In genomic region chr22:36391648-36392047, GRCh38 we compare ENCODE assay signal across 22 cellular contexts. TPM values are rescaled to one million over a fixed set of nuclear protein-coding genes. Genes with fewer than 3 reads are reported as not detected.
A peak's percentile ranks its signal among the peaks of the same experiment; 100 is the strongest.
DNase-seq lines count a peak whose midpoint lies in the region; ATAC-seq and TF ChIP-seq lines count a peak whose summit lies in the region.
"Had no signal": no experiment of that assay in that cellular context is flagged by ENCODE, and none has a peak within 500 bp of the region (broad histone marks: within the 10 kb centered on the region; RNA-seq: fewer than 3 reads in every experiment).

No MANE protein-coding gene starts in this region.

- H3K27me3 Mint-ChIP-seq in brain (peaks cover 2% of the 10 kb centered on the region), neural progenitor cell (ENCODE audit: insufficient read depth, low read depth) (peaks cover 4% of the 10 kb centered on the region)
- H3K27me3 Mint-ChIP-seq in effector memory CD8-positive, alpha-beta T cell: no peaks in the 10 kb centered on the region

- H3K4me1 Mint-ChIP-seq in brain: peaks cover 18% of the 10 kb centered on the region
- peaks cover 17% of the 10 kb centered on the region for H3K4me1 Mint-ChIP-seq in neural progenitor cell
- H3K4me1 Mint-ChIP-seq in effector memory CD8-positive, alpha-beta T cell (ENCODE audit: low read depth in 2 of 2): peaks cover 7 to 10% of the 10 kb centered on the region in 2 donors

- H3K4me3 Mint-ChIP-seq in brain: peak overlapping the region in 4 of 5 experiments; percentile 14 to 83 (median 59)
- H3K4me3 Mint-ChIP-seq in neural progenitor cell: no peak overlapping the region
- no peak overlapping the region for H3K4me3 Mint-ChIP-seq in effector memory CD8-positive, alpha-beta T cell
- H3K4me3 Mint-ChIP-seq: activated naive CD8-positive, alpha-beta T cell treated with anti-CD3 and anti-CD28 coated beads, Interleukin-2, amount 10 ng/mL, durations not matched to agents 7 days and 5 days had no signal

- H3F3A ChIP-seq in DOHH2 (ENCODE audit: control insufficient read depth, insufficient read depth) (peaks cover 6% of the 10 kb centered on the region; the same call in 1 of the 2 replicates), neural progenitor cell (ENCODE audit: low read depth) (peaks cover 20% of the 10 kb centered on the region)

- no peaks in the 10 kb centered on the region for H3K9me2 ChIP-seq in DOHH2 (replicated peaks; ENCODE audit: control insufficient read depth, low read length)

- TF ChIP-seq CTCF in DOHH2 (IDR thresholded peaks at IDR 0.05; ENCODE audit: low read depth, low read length, poor library complexity, severe bottlenecking): no peak
- TF ChIP-seq CTCF in brain (conservative IDR thresholded peaks at IDR 0.05): no peak
- TF ChIP-seq CTCF in neural progenitor cell (IDR thresholded peaks at IDR 0.05): no peak

- H3K9me3 Mint-ChIP-seq in brain: no peaks in the 10 kb centered on the region
- no peaks in the 10 kb centered on the region for H3K9me3 Mint-ChIP-seq in neural progenitor cell
- H3K9me3 Mint-ChIP-seq in effector memory CD8-positive, alpha-beta T cell: no peaks in the 10 kb centered on the region
- H3K9me3 Mint-ChIP-seq: activated naive CD8-positive, alpha-beta T cell treated with anti-CD3 and anti-CD28 coated beads, Interleukin-2, amount 10 ng/mL, durations not matched to agents 7 days and 5 days had no signal

- H3K4me1 ChIP-seq in BLaER1 treated with 17β-estradiol and CSF1 and Interleukin-3, amounts not matched to agents 10 nM and 100 nM: peaks cover 49 to 83% (median 77%) of the 10 kb centered on the region in 10 experiments
- peaks cover 29% of the 10 kb centered on the region for H3K4me1 ChIP-seq in DOHH2 (ENCODE audit: control insufficient read depth, low read length)
- H3K4me1 ChIP-seq in neural progenitor cell: no peaks in the 10 kb centered on the region

- peak overlapping the region in 4 of 5 experiments; percentile 41 to 80 (median 68) for H3K27ac Mint-ChIP-seq in brain
- H3K27ac Mint-ChIP-seq in neural progenitor cell: peak overlapping the region; percentile 61
- no peak overlapping the region for H3K27ac Mint-ChIP-seq in effector memory CD8-positive, alpha-beta T cell
- H3K27ac Mint-ChIP-seq: activated naive CD8-positive, alpha-beta T cell treated with anti-CD3 and anti-CD28 coated beads, Interleukin-2, amount 10 ng/mL, durations not matched to agents 7 days and 5 days had no signal

- peak overlapping the region; percentile 31 to 85 (median 60); a peak in 20 of 22 replicates for H3K4me2 ChIP-seq in BLaER1 treated with 17β-estradiol and CSF1 and Interleukin-3, amounts not matched to agents 10 nM and 100 nM
- H3K4me2 ChIP-seq in DOHH2 (ENCODE audit: low read length) (peak overlapping the region; percentile 22; the same call in 1 of the 2 replicates), neural progenitor cell (no peak overlapping the region)

- no peak for ATAC-seq in effector memory CD8-positive, alpha-beta T cell (replicated peaks)
- ATAC-seq: body of pancreas had no signal

- peaks cover 0 to 5% (median 3%) of the 10 kb centered on the region in 11 experiments; a peak in 15 of 22 replicates for H3K36me3 ChIP-seq in BLaER1 treated with 17β-estradiol and CSF1 and Interleukin-3, amounts not matched to agents 10 nM and 100 nM
- peaks cover 7% of the 10 kb centered on the region for H3K36me3 ChIP-seq in DOHH2 (ENCODE audit: control insufficient read depth, low read length)
- no peaks in the 10 kb centered on the region for H3K36me3 ChIP-seq in neural progenitor cell
- H3K36me3 ChIP-seq: thyroid gland had no signal

- no peak overlapping the region for H2AFZ ChIP-seq in neural progenitor cell (replicated peaks)

- peaks cover 0 to 11% (median 11%) of the 10 kb centered on the region in 11 experiments; a peak in 20 of 22 replicates for H4K20me1 ChIP-seq in BLaER1 treated with 17β-estradiol and CSF1 and Interleukin-3, amounts not matched to agents 10 nM and 100 nM
- H4K20me1 ChIP-seq in DOHH2 (ENCODE audit: control insufficient read depth, insufficient read depth, low read depth, low read length) (no peaks in the 10 kb centered on the region), neural progenitor cell (ENCODE audit: low read depth) (peaks cover 5% of the 10 kb centered on the region)

- no peaks in the 10 kb centered on the region for H3K27me3 ChIP-seq in BLaER1 treated with 17β-estradiol and CSF1 and Interleukin-3, amounts not matched to agents 10 nM and 100 nM
- H3K27me3 ChIP-seq in DOHH2 (ENCODE audit: control insufficient read depth, low read length) (no peaks in the 10 kb centered on the region), neural progenitor cell (no peaks in the 10 kb centered on the region)
- H3K27me3 ChIP-seq: body of pancreas, thyroid gland had no signal

- no peak overlapping the region for H3K4me3 ChIP-seq in BLaER1 treated with 17β-estradiol and CSF1 and Interleukin-3, amounts not matched to agents 10 nM and 100 nM
- no peak overlapping the region for H3K4me3 ChIP-seq in DOHH2 (ENCODE audit: low read length)
- H3K4me3 ChIP-seq in neural progenitor cell: no peak overlapping the region
- H3K4me3 ChIP-seq: body of pancreas, thyroid gland had no signal

- DNase-seq in neural progenitor cell (ENCODE audit: low spot score) (no peak), posterior cingulate gyrus (no peak), DMS153 treated with DMSO at 0.1 percent for 48 hours (lab: John Stamatoyannopoulos, UW; ENCODE audit: unreplicated experiment) (no peak)
- no peak for DNase-seq in effector memory CD8-positive, alpha-beta T cell
- DNase-seq: activated CD4-positive, alpha-beta T cell treated with anti-CD3 and anti-CD28 coated beads, Interleukin-2, amount 50 U/mL, for 1 hour; activated CD8-positive, alpha-beta memory T cell treated with anti-CD3 and anti-CD28 coated beads, Interleukin-2, amount 50 U/mL, for 4 hours; activated naive CD8-positive, alpha-beta T cell treated with anti-CD3 and anti-CD28 coated beads, Interleukin-2, amount 10 ng/mL, durations not matched to agents 7 days and 5 days; body of pancreas; DND-41; glutamatergic neuron; NCI-H1092; NCI-H1930; NCI-H774; nucleus accumbens; retina; SIG-M5; stimulated activated CD4-positive, alpha-beta T cell treated with anti-CD3 and anti-CD28 coated beads, Interleukin-2, amount 100 ng/mL, for 48 hours; stimulated activated naive CD4-positive, alpha-beta T cell treated with Interleukin-2 at 50 U/mL for 16 hours; thyroid gland had no signal

- peaks cover 11% of the 10 kb centered on the region for H3K36me3 Mint-ChIP-seq in brain
- H3K36me3 Mint-ChIP-seq in neural progenitor cell: no peaks in the 10 kb centered on the region
- H3K36me3 Mint-ChIP-seq in effector memory CD8-positive, alpha-beta T cell (ENCODE audit: insufficient read depth): peaks cover 19% of the 10 kb centered on the region

- H3K79me2 ChIP-seq in DOHH2 (ENCODE audit: control insufficient read depth, low read length): peaks cover 17% of the 10 kb centered on the region
- H3K79me2 ChIP-seq in neural progenitor cell (ENCODE audit: low read depth): peaks cover 11% of the 10 kb centered on the region

- H3K9ac ChIP-seq in BLaER1 treated with 17β-estradiol and CSF1 and Interleukin-3, amounts not matched to agents 10 nM and 100 nM: peak overlapping the region in 8 of 11 experiments; percentile 32 to 65 (median 50); a peak in 13 of 22 replicates
- no peak overlapping the region for H3K9ac ChIP-seq in neural progenitor cell

- H3K27ac ChIP-seq in BLaER1 treated with 17β-estradiol and CSF1 and Interleukin-3, amounts not matched to agents 10 nM and 100 nM: peak overlapping the region in 9 of 11 experiments; percentile 54 to 98 (median 74); a peak in 18 of 22 replicates
- H3K27ac ChIP-seq in DOHH2 (ENCODE audit: low read depth, low read length) (0 out of 2 replicates have a peak overlapping the region, but pooled peaks have one; percentile 15), neural progenitor cell (peak overlapping the region; percentile 20)
- H3K27ac ChIP-seq: body of pancreas, thyroid gland had no signal

- intact Hi-C loops in posterior cingulate gyrus (cut with DNase I): no loop called here

- H3K9me3 ChIP-seq in BLaER1 treated with 17β-estradiol and CSF1 and Interleukin-3, amounts not matched to agents 10 nM and 100 nM (replicated peaks in 1 of 11): no peaks in the 10 kb centered on the region; a peak in 1 of 22 replicates
- no peaks in the 10 kb centered on the region for H3K9me3 ChIP-seq in DOHH2 (ENCODE audit: control insufficient read depth, insufficient read depth, low read length)
- H3K9me3 ChIP-seq in neural progenitor cell (ENCODE audit: low read depth): no peaks in the 10 kb centered on the region
- H3K9me3 ChIP-seq: body of pancreas, thyroid gland had no signal

RNA-seq across cellular contexts. Expression of gene MYH9, which starts 3.9 kb away (rescaled TPM):
- 236 TPM for polyA plus RNA-seq in brain (ENCODE audit: insufficient read depth, low read depth, low replicate concordance)
- 77.2 and 189 TPM in 2 replicates for total RNA-seq in neural progenitor cell (ENCODE audit: low replicate concordance)

Comparison
In these comparisons a context has a peak if more than half of its experiments do, and no peak if none do; other contexts are left out.
1. H3K27ac ChIP-seq: peak in every context shown above with its lines; median percentile 74 in BLaER1 treated with 17β-estradiol and CSF1 and Interleukin-3, amounts not matched to agents 10 nM and 100 nM; 20 in neural progenitor cell; 15 in DOHH2.
2. H3K27ac Mint-ChIP-seq: peak in brain (4 of 5) and neural progenitor cell (single experiment); none in effector memory CD8-positive, alpha-beta T cell (0 of 2).
3. H3K4me3 Mint-ChIP-seq: peak in brain (4 of 5); none in neural progenitor cell (single experiment) and effector memory CD8-positive, alpha-beta T cell (0 of 2).